Comparison of ENCODE assay signal across 9 cellular contexts in genomic region chr1:155966750-155967149, GRCh38. TPM values are rescaled to one million over a fixed set of nuclear protein-coding genes. Genes with fewer than 3 reads are reported as not detected.
DNase-seq lines count a peak whose midpoint lies in the region; ATAC-seq and TF ChIP-seq lines count a peak whose summit lies in the region.
"Had no signal": no experiment of that assay in that cellular context is flagged by ENCODE, and none has a peak within 500 bp of the region (broad histone marks: within the 10 kb centered on the region; RNA-seq: fewer than 3 reads in every experiment).

No MANE protein-coding gene starts in this region.

- H3K4me3 Mint-ChIP-seq in activated CD4-positive, alpha-beta T cell treated with anti-CD3 and anti-CD28 coated beads, Interleukin-2, amount 10 ng/mL, durations not matched to agents 7 days and 5 days, result no peak overlapping the region
- H3K4me3 Mint-ChIP-seq in memory B cell, result peak overlapping the region; percentile 50

- no peak for DNase-seq in activated CD4-positive, alpha-beta T cell treated with anti-CD3 and anti-CD28 coated beads, Interleukin-2, amount 10 ng/mL, durations not matched to agents 7 days and 5 days
- DNase-seq in activated CD4-positive, alpha-beta T cell treated with anti-CD3 and anti-CD28 coated beads, Interleukin-2, amount 50 U/mL, for 48 hours, result no peak
- DNase-seq in ascending aorta (ENCODE audit: low spot score in 2 of 2) (no peak), memory B cell (ENCODE audit: low spot score in 2 of 2) (no peak), thoracic aorta (ENCODE audit: low spot score) (no peak), brain microvascular endothelial cell (no peak)

- in situ Hi-C loops in brain microvascular endothelial cell (cut with HindIII; ENCODE audit: low pct_ligation_motif_present, low sequenced_read_pairs), result no loop called here

- ATAC-seq in memory B cell (ENCODE audit: low read depth), result no peak
- no peak for ATAC-seq in thoracic aorta (ENCODE audit: insufficient number of reproducible peaks, low FRiP score, low read depth)
- ATAC-seq in HG03175 (IDR thresholded peaks at IDR 0.05; ENCODE audit: unreplicated experiment), result no peak
- no peak for ATAC-seq in GM19455 (IDR thresholded peaks at IDR 0.05; ENCODE audit: unreplicated experiment)

- H3K4me1 ChIP-seq in ascending aorta (peaks cover 46 to 71% of the 10 kb centered on the region in 2 donors), thoracic aorta (ENCODE audit: control insufficient read depth in 1 of 2, low read depth in 2 of 2) (peaks cover 54 to 71% of the 10 kb centered on the region in 2 donors)

- H3K4me3 ChIP-seq in ascending aorta, result no peak overlapping the region
- no peak overlapping the region for H3K4me3 ChIP-seq in thoracic aorta
- no peak overlapping the region for H3K4me3 ChIP-seq in brain microvascular endothelial cell (ENCODE audit: low read depth, low read length)

- POLR2A ChIA-PET in activated CD4-positive, alpha-beta T cell treated with anti-CD3 and anti-CD28 coated beads, Interleukin-2, amount 10 ng/mL, durations not matched to agents 7 days and 5 days (lab: Charles Lee), result no interaction called here

- H3K27ac ChIP-seq in ascending aorta (peak overlapping the region; percentile 94 to 98), thoracic aorta (peak overlapping the region; percentile 66 to 75), brain microvascular endothelial cell (no peak overlapping the region)

- peak overlapping the region; percentile 90 for H3K27ac Mint-ChIP-seq in activated CD4-positive, alpha-beta T cell treated with anti-CD3 and anti-CD28 coated beads, Interleukin-2, amount 10 ng/mL, durations not matched to agents 7 days and 5 days
- peak overlapping the region; percentile 76 for H3K27ac Mint-ChIP-seq in memory B cell

- peaks cover 76% of the 10 kb centered on the region for H3K4me1 Mint-ChIP-seq in activated CD4-positive, alpha-beta T cell treated with anti-CD3 and anti-CD28 coated beads, Interleukin-2, amount 10 ng/mL, durations not matched to agents 7 days and 5 days
- H3K4me1 Mint-ChIP-seq in memory B cell, result peaks cover 74% of the 10 kb centered on the region

- TF ChIP-seq CTCF in ascending aorta (IDR thresholded peaks at IDR 0.05) (no peak), thoracic aorta (IDR thresholded peaks at IDR 0.05) (no peak), brain microvascular endothelial cell (IDR thresholded peaks at IDR 0.05; ENCODE audit: low read depth, low read length, missing control alignments) (no peak)

- CTCF ChIA-PET in activated CD4-positive, alpha-beta T cell treated with anti-CD3 and anti-CD28 coated beads, Interleukin-2, amount 10 ng/mL, durations not matched to agents 7 days and 5 days (lab: Charles Lee), result interaction anchor here (0.6 to 3.6 kb wide), 7 partner anchors 8 to 100 kb away, joined by 3 to 35 read pairs (median 3); partner anchors contain the start of gene ARHGEF2

- H3K9me3 ChIP-seq in ascending aorta (no peaks in the 10 kb centered on the region), thoracic aorta (no peaks in the 10 kb centered on the region)

- H3K36me3 Mint-ChIP-seq in activated CD4-positive, alpha-beta T cell treated with anti-CD3 and anti-CD28 coated beads, Interleukin-2, amount 10 ng/mL, durations not matched to agents 7 days and 5 days (ENCODE audit: low read depth), result peaks cover 73% of the 10 kb centered on the region
- H3K36me3 Mint-ChIP-seq in memory B cell, result peaks cover 43% of the 10 kb centered on the region

- intact Hi-C loops in ascending aorta (cut with DNase I), result no loop called here

- no peaks in the 10 kb centered on the region for H3K9me3 Mint-ChIP-seq in activated CD4-positive, alpha-beta T cell treated with anti-CD3 and anti-CD28 coated beads, Interleukin-2, amount 10 ng/mL, durations not matched to agents 7 days and 5 days
- H3K9me3 Mint-ChIP-seq in memory B cell, result no peaks in the 10 kb centered on the region
- H3K9me3 Mint-ChIP-seq: neural crest cell had no signal

- no peaks in the 10 kb centered on the region for H3K27me3 Mint-ChIP-seq in activated CD4-positive, alpha-beta T cell treated with anti-CD3 and anti-CD28 coated beads, Interleukin-2, amount 10 ng/mL, durations not matched to agents 7 days and 5 days
- H3K27me3 Mint-ChIP-seq in memory B cell, result no peaks in the 10 kb centered on the region

- H3K36me3 ChIP-seq in ascending aorta (peaks cover 78 to 81% of the 10 kb centered on the region in 2 donors), thoracic aorta (peaks cover 59% of the 10 kb centered on the region), brain microvascular endothelial cell (replicated peaks) (peaks cover 70% of the 10 kb centered on the region)

- H3K27me3 ChIP-seq in ascending aorta (no peaks in the 10 kb centered on the region), thoracic aorta (replicated peaks; ENCODE audit: insufficient read depth) (no peaks in the 10 kb centered on the region), brain microvascular endothelial cell (replicated peaks) (no peaks in the 10 kb centered on the region)

RNA-seq across cellular contexts. Expression of gene ARHGEF2, which starts 11.6 kb away (rescaled TPM):
- total RNA-seq in activated CD4-positive, alpha-beta T cell treated with anti-CD3 and anti-CD28 coated beads, Interleukin-2, amount 10 ng/mL, durations not matched to agents 7 days and 5 days, result 100 to 1,000 TPM; 157 to 191 TPM
- total RNA-seq in ascending aorta (169 TPM), thoracic aorta (100 to 1,000 TPM; 162 to 166 TPM)

RNA-seq across cellular contexts. Expression of gene RXFP4, which starts 25.3 kb away (rescaled TPM):
- not detected for total RNA-seq in activated CD4-positive, alpha-beta T cell treated with anti-CD3 and anti-CD28 coated beads, Interleukin-2, amount 10 ng/mL, durations not matched to agents 7 days and 5 days
- not detected for total RNA-seq in ascending aorta
- total RNA-seq in thoracic aorta, result not detected
- total RNA-seq: neural crest cell had no signal

RNA-seq across cellular contexts. Expression of gene KHDC4, which starts 32.5 kb away (rescaled TPM):
- 10 to 100 TPM; 66.3 to 67.3 TPM for total RNA-seq in activated CD4-positive, alpha-beta T cell treated with anti-CD3 and anti-CD28 coated beads, Interleukin-2, amount 10 ng/mL, durations not matched to agents 7 days and 5 days
- total RNA-seq in ascending aorta (101 TPM), thoracic aorta (10 to 100 TPM; 50.6 to 56.9 TPM)

RNA-seq across cellular contexts. Expression of gene SSR2, which starts 54.0 kb away (rescaled TPM):
- total RNA-seq in activated CD4-positive, alpha-beta T cell treated with anti-CD3 and anti-CD28 coated beads, Interleukin-2, amount 10 ng/mL, durations not matched to agents 7 days and 5 days, result 100 to 1,000 TPM; 235 to 273 TPM
- total RNA-seq in ascending aorta (103 TPM), thoracic aorta (100 to 1,000 TPM; 132 to 241 TPM)

RNA-seq across cellular contexts. Expression of gene RIT1, which starts 55.6 kb away (rescaled TPM):
- 10 to 100 TPM; 24.0 to 28.4 TPM for total RNA-seq in activated CD4-positive, alpha-beta T cell treated with anti-CD3 and anti-CD28 coated beads, Interleukin-2, amount 10 ng/mL, durations not matched to agents 7 days and 5 days
- total RNA-seq in ascending aorta, result 17.1 TPM
- 10 to 100 TPM; 27.1 to 42.8 TPM for total RNA-seq in thoracic aorta
